In the genomic region with DNA sequence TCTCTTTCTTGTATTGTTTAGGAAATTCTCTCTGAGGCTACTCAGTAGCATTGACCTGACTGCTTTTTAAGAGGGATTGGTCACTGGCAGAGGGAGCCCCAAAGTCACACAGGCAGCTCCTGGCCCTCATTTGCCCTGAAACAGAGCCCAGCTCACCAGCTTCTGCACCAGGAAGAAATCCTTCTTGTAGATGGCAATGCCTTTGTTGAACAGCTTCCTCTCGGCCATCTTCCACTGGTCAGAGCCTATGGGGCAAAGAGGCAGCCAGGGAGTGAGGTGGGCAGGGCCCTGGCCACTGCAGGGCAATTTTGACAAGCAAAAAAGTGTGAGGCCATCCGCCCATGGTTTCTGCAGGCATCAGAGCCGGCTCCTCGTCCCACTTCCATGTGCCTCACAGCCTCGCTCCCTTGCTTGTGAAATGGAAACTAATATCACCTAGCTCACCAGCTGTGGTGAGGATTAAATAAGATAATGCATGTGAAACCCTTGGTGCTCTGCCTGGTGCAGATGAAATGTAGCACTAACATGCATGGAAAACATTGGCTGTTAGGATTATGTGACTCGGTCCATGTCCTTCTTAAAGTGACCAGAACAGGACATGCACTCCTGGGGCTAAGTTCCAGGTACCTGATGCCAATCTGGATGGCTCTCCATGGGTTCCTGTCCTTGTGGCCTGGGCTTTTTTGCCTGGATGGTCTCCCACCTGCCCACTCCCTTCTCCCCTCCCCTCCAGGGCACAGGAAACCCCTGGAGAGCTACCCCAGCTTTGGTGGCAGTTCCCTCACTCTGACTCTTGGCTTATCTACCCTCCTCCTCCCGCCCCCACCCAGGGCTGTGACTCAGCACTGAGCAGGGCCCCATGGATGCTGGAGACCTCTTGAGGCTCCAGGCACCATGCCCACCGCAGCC, we compare ENCODE assay signal across 9 cellular contexts. TPM values are rescaled to one million over a fixed set of nuclear protein-coding genes. Genes with fewer than 3 reads are reported as not detected.
DNase-seq lines count a peak whose midpoint lies in the region; ATAC-seq, FAIRE-seq and TF ChIP-seq lines count a peak whose summit lies in the region.
"Had no signal": no experiment of that assay in that cellular context is flagged by ENCODE, and none has a peak within 500 bp of the region (broad histone marks: within the 10 kb centered on the region; RNA-seq: fewer than 3 reads in every experiment).

No MANE protein-coding gene starts in this region.

- H2AFZ ChIP-seq in keratinocyte (ENCODE audit: control insufficient read depth, low read length): no peak overlapping the region

- H3K9me3 ChIP-seq in keratinocyte (ENCODE audit: control insufficient read depth, low read depth, low read length): no peaks in the 10 kb centered on the region
- H3K9me3 ChIP-seq in effector memory CD4-positive, alpha-beta T cell (ENCODE audit: control insufficient read depth, low read length): no peaks in the 10 kb centered on the region

- POLR2A ChIA-PET in activated CD4-positive, alpha-beta T cell treated with anti-CD3 and anti-CD28 coated beads for 36 hours (lab: Charles Lee): interaction anchor here (0.7 kb wide), 1 partner anchor 20 kb away, joined by 4 read pairs; no protein-coding TSS in a partner anchor

- H3K27me3 ChIP-seq in keratinocyte (ENCODE audit: control insufficient read depth, extremely low read depth, insufficient read depth, low read length): no peaks in the 10 kb centered on the region
- no peaks in the 10 kb centered on the region for H3K27me3 ChIP-seq in effector memory CD4-positive, alpha-beta T cell (replicated peaks; ENCODE audit: control insufficient read depth, insufficient read depth, low read length, poor library complexity, severe bottlenecking)

- peaks cover 22% of the 10 kb centered on the region for H3K4me1 ChIP-seq in keratinocyte (ENCODE audit: control insufficient read depth, extremely low read depth, insufficient read depth, low read length)
- H3K4me1 ChIP-seq in effector memory CD4-positive, alpha-beta T cell (ENCODE audit: control insufficient read depth, insufficient read depth, low read length, poor library complexity, severe bottlenecking): no peaks in the 10 kb centered on the region

- FAIRE-seq in keratinocyte (lab: Jason Lieb, UNC): no peak

- peak overlapping the region; percentile 33 for H3K27ac ChIP-seq in keratinocyte (ENCODE audit: control insufficient read depth, insufficient read depth, low read length)
- H3K27ac ChIP-seq in effector memory CD4-positive, alpha-beta T cell (ENCODE audit: insufficient read depth, low read length, poor library complexity, severe bottlenecking): no peak overlapping the region

- peak; percentile 30 for ATAC-seq in activated CD4-positive, alpha-beta T cell treated with anti-CD3 and anti-CD28 coated beads for 36 hours
- no peak for ATAC-seq in GM18511 (IDR thresholded peaks at IDR 0.05; ENCODE audit: unreplicated experiment)

- peak overlapping the region; percentile 71 for H3K27ac Mint-ChIP-seq in activated CD4-positive, alpha-beta T cell treated with anti-CD3 and anti-CD28 coated beads for 36 hours
- peak overlapping the region; percentile 86 for H3K27ac Mint-ChIP-seq in activated T-helper 1 cell treated with anti-CD3 and anti-CD28 coated beads, Interleukin-12 subunit alpha, Interleukin-12 subunit beta, Interleukin-2, Interleukin-4 antibody, amounts not matched to agents 30 ng/mL and 10 ng/mL and 1 ng/mL, durations not matched to agents 14 hours and 24 hours and 36 hours

- no peak for TF ChIP-seq CTCF in keratinocyte (optimal IDR thresholded peaks at IDR 0.05 in 1 of 3, IDR thresholded peaks at IDR 0.05 in 1 of 3, conservative IDR thresholded peaks at IDR 0.05 in 1 of 3; ENCODE audit: extremely low read depth in 1 of 3, insufficient read depth in 2 of 3, low read length in 3 of 3)

- H3K9me1 ChIP-seq in keratinocyte (ENCODE audit: control insufficient read depth, extremely low read depth, insufficient read depth, low read length): no peaks in the 10 kb centered on the region

- peaks cover 16% of the 10 kb centered on the region for H3K79me2 ChIP-seq in keratinocyte (ENCODE audit: control insufficient read depth, insufficient read depth, low read length)

- peaks cover 75% of the 10 kb centered on the region for H3K36me3 Mint-ChIP-seq in activated CD4-positive, alpha-beta T cell treated with anti-CD3 and anti-CD28 coated beads for 36 hours (ENCODE audit: low read depth)
- peaks cover 55% of the 10 kb centered on the region for H3K36me3 Mint-ChIP-seq in activated T-helper 1 cell treated with anti-CD3 and anti-CD28 coated beads, Interleukin-12 subunit alpha, Interleukin-12 subunit beta, Interleukin-2, Interleukin-4 antibody, amounts not matched to agents 30 ng/mL and 10 ng/mL and 1 ng/mL, durations not matched to agents 14 hours and 24 hours and 36 hours (ENCODE audit: low read depth)

- no peak overlapping the region for H3K4me3 ChIP-seq in keratinocyte (ENCODE audit: control insufficient read depth in 2 of 3, extremely low read depth in 1 of 3, insufficient read depth in 2 of 3, low read depth in 1 of 3, low read length in 3 of 3)
- no peak overlapping the region for H3K4me3 ChIP-seq in effector memory CD4-positive, alpha-beta T cell (ENCODE audit: insufficient read depth, low read depth, low read length, poor library complexity, severe bottlenecking)

- H3K4me1 Mint-ChIP-seq in activated CD4-positive, alpha-beta T cell treated with anti-CD3 and anti-CD28 coated beads for 36 hours: peaks cover 53% of the 10 kb centered on the region
- peaks cover 24% of the 10 kb centered on the region for H3K4me1 Mint-ChIP-seq in activated T-helper 1 cell treated with anti-CD3 and anti-CD28 coated beads, Interleukin-12 subunit alpha, Interleukin-12 subunit beta, Interleukin-2, Interleukin-4 antibody, amounts not matched to agents 30 ng/mL and 10 ng/mL and 1 ng/mL, durations not matched to agents 14 hours and 24 hours and 36 hours (ENCODE audit: low read depth)

- intact Hi-C loops in activated CD4-positive, alpha-beta T cell treated with anti-CD3 and anti-CD28 coated beads for 36 hours (cut with DNase I, micrococcal nuclease): no loop called here
- intact Hi-C loops in activated T-helper 1 cell treated with anti-CD3 and anti-CD28 coated beads, Interleukin-12 subunit alpha, Interleukin-12 subunit beta, Interleukin-2, Interleukin-4 antibody, amounts not matched to agents 30 ng/mL and 10 ng/mL and 1 ng/mL, durations not matched to agents 14 hours and 24 hours and 36 hours (cut with micrococcal nuclease): no loop called here

- CTCF ChIA-PET in activated CD4-positive, alpha-beta T cell treated with anti-CD3 and anti-CD28 coated beads for 36 hours (lab: Charles Lee): interaction anchor here (0.9 to 10.1 kb wide), 4 partner anchors 8 to 196 kb away, joined by 3 to 170 read pairs (median 4); no protein-coding TSS in a partner anchor

- no peaks in the 10 kb centered on the region for H3K9me3 Mint-ChIP-seq in activated CD4-positive, alpha-beta T cell treated with anti-CD3 and anti-CD28 coated beads for 36 hours (ENCODE audit: low read depth)
- H3K9me3 Mint-ChIP-seq in activated T-helper 1 cell treated with anti-CD3 and anti-CD28 coated beads, Interleukin-12 subunit alpha, Interleukin-12 subunit beta, Interleukin-2, Interleukin-4 antibody, amounts not matched to agents 30 ng/mL and 10 ng/mL and 1 ng/mL, durations not matched to agents 14 hours and 24 hours and 36 hours: no peaks in the 10 kb centered on the region

- peaks cover 43 to 71% of the 10 kb centered on the region in 2 experiments for H3K36me3 ChIP-seq in keratinocyte (ENCODE audit: control insufficient read depth in 2 of 2, extremely low read depth in 1 of 2, insufficient read depth in 2 of 2, low read length in 2 of 2)
- peaks cover 95% of the 10 kb centered on the region for H3K36me3 ChIP-seq in effector memory CD4-positive, alpha-beta T cell (ENCODE audit: control insufficient read depth, insufficient read depth, low read length)

- no peak overlapping the region for H3K4me2 ChIP-seq in keratinocyte (ENCODE audit: control insufficient read depth, extremely low read depth, insufficient read depth, low read depth, low read length)

- H3K27me3 Mint-ChIP-seq in activated CD4-positive, alpha-beta T cell treated with anti-CD3 and anti-CD28 coated beads for 36 hours: no peaks in the 10 kb centered on the region
- H3K27me3 Mint-ChIP-seq in activated T-helper 1 cell treated with anti-CD3 and anti-CD28 coated beads, Interleukin-12 subunit alpha, Interleukin-12 subunit beta, Interleukin-2, Interleukin-4 antibody, amounts not matched to agents 30 ng/mL and 10 ng/mL and 1 ng/mL, durations not matched to agents 14 hours and 24 hours and 36 hours (ENCODE audit: insufficient read depth): no peaks in the 10 kb centered on the region

- H3K9ac ChIP-seq in keratinocyte (ENCODE audit: control insufficient read depth, extremely low read depth, insufficient read depth, low read length): no peak overlapping the region

- no peaks in the 10 kb centered on the region for H4K20me1 ChIP-seq in keratinocyte (ENCODE audit: control insufficient read depth, extremely low read depth, insufficient read depth, low read length)

- DNase-seq in activated CD4-positive, alpha-beta T cell treated with anti-CD3 and anti-CD28 coated beads for 36 hours: peak; percentile 57
- DNase-seq in activated CD4-positive, alpha-beta T cell treated with anti-CD3 and anti-CD28 coated beads for 4 hours: no peak
- no peak for DNase-seq in activated T-helper 1 cell treated with anti-CD3 and anti-CD28 coated beads, Interleukin-12 subunit alpha, Interleukin-12 subunit beta, Interleukin-2, Interleukin-4 antibody, amounts not matched to agents 30 ng/mL and 10 ng/mL and 1 ng/mL, durations not matched to agents 14 hours and 24 hours and 36 hours (ENCODE audit: low spot score)
- no peak for DNase-seq in keratinocyte (ENCODE audit: low read depth, low spot score)
- DNase-seq in superior temporal gyrus (ENCODE audit: extremely low spot score): peak; percentile 3
- no peak for DNase-seq in effector memory CD4-positive, alpha-beta T cell
- no peak for DNase-seq in NCI-H748 treated with DMSO at 0.1 percent for 48 hours (lab: John Stamatoyannopoulos, UW)
- DNase-seq: kidney glomerular epithelial cell had no signal

- no peak overlapping the region for H3K4me3 Mint-ChIP-seq in activated CD4-positive, alpha-beta T cell treated with anti-CD3 and anti-CD28 coated beads for 36 hours
- no peak overlapping the region for H3K4me3 Mint-ChIP-seq in activated T-helper 1 cell treated with anti-CD3 and anti-CD28 coated beads, Interleukin-12 subunit alpha, Interleukin-12 subunit beta, Interleukin-2, Interleukin-4 antibody, amounts not matched to agents 30 ng/mL and 10 ng/mL and 1 ng/mL, durations not matched to agents 14 hours and 24 hours and 36 hours

- dilution Hi-C loops in keratinocyte (cut with MboI; ENCODE audit: extremely low pct_ligation_motif_present, low sequenced_read_pairs): no loop called here

RNA-seq across cellular contexts. Expression of gene PNMA1, which starts 11.2 kb away (rescaled TPM):
- 10 to 100 TPM; 23.2 to 28.8 TPM for total RNA-seq in activated CD4-positive, alpha-beta T cell treated with anti-CD3 and anti-CD28 coated beads for 36 hours
- 29.7 and 30.6 TPM in 2 replicates for total RNA-seq in activated T-helper 1 cell treated with anti-CD3 and anti-CD28 coated beads, Interleukin-12 subunit alpha, Interleukin-12 subunit beta, Interleukin-2, Interleukin-4 antibody, amounts not matched to agents 30 ng/mL and 10 ng/mL and 1 ng/mL, durations not matched to agents 14 hours and 24 hours and 36 hours
- 5.9 to 16.8 TPM (median 8.2 TPM) in 3 replicates for polyA plus RNA-seq in keratinocyte
- polyA plus RNA-seq in keratinocyte (2011; ENCODE audit: low read depth): 12.9 TPM
- polyA plus RNA-seq in keratinocyte (2011; cell fraction: cytosol; rRNA removed): 10.9 and 12.3 TPM in 2 replicates
- 24.4 and 25.3 TPM in 2 replicates for polyA plus RNA-seq in keratinocyte (2011; cell fraction: nucleus; rRNA removed)
- 19.9 and 21.2 TPM in 2 replicates for polyA plus RNA-seq in keratinocyte (2012; ENCODE audit: low replicate concordance)
- polyA minus RNA-seq in keratinocyte: 3.5 to 6.1 TPM (median 5.5 TPM) in 3 replicates
- polyA minus RNA-seq in keratinocyte (2011; cell fraction: cytosol; rRNA and poly(A)+ RNA removed): 7.5 TPM
- polyA minus RNA-seq in keratinocyte (2011; cell fraction: nucleus; rRNA and poly(A)+ RNA removed): 6.1 and 8.4 TPM in 2 replicates

Comparison
In these comparisons a context has a peak if more than half of its experiments do, and no peak if none do; other contexts are left out.
1. DNase-seq: peak in activated CD4-positive, alpha-beta T cell treated with anti-CD3 and anti-CD28 coated beads for 36 hours (single experiment) and superior temporal gyrus (single experiment); none in activated CD4-positive, alpha-beta T cell treated with anti-CD3 and anti-CD28 coated beads for 4 hours (0 of 2), activated T-helper 1 cell treated with anti-CD3 and anti-CD28 coated beads, Interleukin-12 subunit alpha, Interleukin-12 subunit beta, Interleukin-2, Interleukin-4 antibody, amounts not matched to agents 30 ng/mL and 10 ng/mL and 1 ng/mL, durations not matched to agents 14 hours and 24 hours and 36 hours (single experiment), keratinocyte (single experiment), effector memory CD4-positive, alpha-beta T cell (0 of 3) and NCI-H748 treated with DMSO at 0.1 percent for 48 hours (single experiment).